In the genomic region with DNA sequence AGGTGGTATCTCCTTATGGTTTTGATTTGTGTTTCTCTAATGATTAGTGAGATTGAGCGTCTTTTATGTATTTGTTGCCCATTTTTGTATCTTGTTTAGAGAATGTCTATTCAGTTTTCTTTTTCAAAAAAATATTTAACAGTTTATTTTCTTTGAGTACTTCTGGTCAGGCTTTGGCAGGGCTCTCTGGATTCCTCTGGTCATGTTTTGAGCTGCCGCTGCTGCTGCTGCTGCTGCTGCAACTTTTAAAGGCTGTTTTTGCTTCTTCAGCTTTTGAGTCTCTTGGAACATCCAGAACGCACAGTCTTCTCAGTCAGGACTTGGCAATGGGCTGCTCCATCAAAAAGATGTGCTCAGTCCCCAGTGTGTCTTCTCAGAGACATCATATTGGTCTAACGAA, we compare ENCODE assay signal across 21 cellular contexts. TPM values are rescaled to one million over a fixed set of nuclear protein-coding genes. Genes with fewer than 3 reads are reported as not detected.
DNase-seq lines count a peak whose midpoint lies in the region; ATAC-seq and TF ChIP-seq lines count a peak whose summit lies in the region.
"Had no signal": no experiment of that assay in that cellular context is flagged by ENCODE, and none has a peak within 500 bp of the region (broad histone marks: within the 10 kb centered on the region; RNA-seq: fewer than 3 reads in every experiment).

No MANE protein-coding gene starts in this region.

- no peak overlapping the region for H2BK20ac ChIP-seq in IMR-90 (ENCODE audit: low read depth, low read length)

- no peaks in the 10 kb centered on the region for H3K9me3 ChIP-seq in IMR-90 (ENCODE audit: control insufficient read depth, insufficient read depth, low read length)
- no peaks in the 10 kb centered on the region for H3K9me3 ChIP-seq in left lung
- H3K9me3 ChIP-seq: Caco-2 had no signal

- dilution Hi-C loops in IMR-90 (cut with HindIII; ENCODE audit: low sequenced_read_pairs, unreplicated experiment), result no loop called here

- H3K36me3 Mint-ChIP-seq in activated naive CD8-positive, alpha-beta T cell treated with anti-CD3 and anti-CD28 coated beads for 36 hours, result no peaks in the 10 kb centered on the region

- peaks cover 8% of the 10 kb centered on the region; the same call in 1 of the 2 replicates for H3K4me1 ChIP-seq in IMR-90 (ENCODE audit: control insufficient read depth, insufficient read depth, low read length)
- peaks cover 0 to 9% of the 10 kb centered on the region in 2 donors for H3K4me1 ChIP-seq in left lung
- H3K4me1 ChIP-seq: Caco-2 had no signal

- ATAC-seq in IMR-90 (ENCODE audit: low read depth) (peak; percentile 53), left lung (peak; percentile 24)
- ATAC-seq: GM23338 had no signal

- DNase-seq in IMR-90 (peak; percentile 5), choroid plexus epithelial cell (ENCODE audit: low read depth) (peak; percentile 40), left lung (no peak), NCI-H128 (lab: John Stamatoyannopoulos, UW; ENCODE audit: unreplicated experiment) (no peak), DMS 273 treated with DMSO at 0.1 percent for 48 hours (lab: John Stamatoyannopoulos, UW) (no peak), MV-4-11 (lab: John Stamatoyannopoulos, UW) (no peak)
- DNase-seq in activated naive CD8-positive, alpha-beta T cell treated with anti-CD3 and anti-CD28 coated beads for 36 hours, result no peak
- DNase-seq: AML-193; Caco-2; CD4-positive, alpha-beta T cell; DMS153; DMS79; GDM1; HCEC 1CT had no signal

- peak overlapping the region; percentile 20; the same call in 1 of the 2 replicates for H3K18ac ChIP-seq in IMR-90 (ENCODE audit: low read depth, low read length)

- no peaks in the 10 kb centered on the region for H4K20me1 ChIP-seq in IMR-90 (ENCODE audit: insufficient read depth, low read length)

- H2BK120ac ChIP-seq in IMR-90 (ENCODE audit: low read depth, low read length), result no peak overlapping the region

- H3K4ac ChIP-seq in IMR-90 (ENCODE audit: low read depth, low read length), result no peak overlapping the region

- H4K91ac ChIP-seq in IMR-90 (ENCODE audit: insufficient read depth, low read depth, low read length), result no peak overlapping the region

- TF ChIP-seq POLR2A in IMR-90 (IDR thresholded peaks at IDR 0.05; ENCODE audit: low read depth, low read length), result no peak

- 14% methylated on average over 2 of the region's 4 CpGs; no CpG with 5 or more reads in 1 of the 2 experiments for WGBS in IMR-90 (ENCODE audit: extremely low coverage in 2 of 2, insufficient read length in 1 of 2), 2 experiments

- TF ChIP-seq RAD21 in IMR-90 (IDR thresholded peaks at IDR 0.05; ENCODE audit: low read length), result no peak

- H3K9me1 ChIP-seq in IMR-90 (ENCODE audit: insufficient read depth, low read length), result no peaks in the 10 kb centered on the region

- H3K27ac ChIP-seq in IMR-90 (ENCODE audit: insufficient read depth, low read length) (no peak overlapping the region; the same call in 1 of the 2 replicates), left lung (no peak overlapping the region)
- H3K27ac ChIP-seq: C4-2B, HL-60 had no signal

- intact Hi-C loops in IMR-90 (cut with micrococcal nuclease) (no loop called here), left lung (cut with DNase I) (no loop called here)

- H3K4me1 Mint-ChIP-seq in activated naive CD8-positive, alpha-beta T cell treated with anti-CD3 and anti-CD28 coated beads for 36 hours, result no peaks in the 10 kb centered on the region
- H3K4me1 Mint-ChIP-seq: GM23338 had no signal

- no peak overlapping the region for H2BK15ac ChIP-seq in IMR-90 (ENCODE audit: low read depth, low read length)

- no peak overlapping the region for H3K27ac Mint-ChIP-seq in activated naive CD8-positive, alpha-beta T cell treated with anti-CD3 and anti-CD28 coated beads for 36 hours
- H3K27ac Mint-ChIP-seq: CD4-positive, alpha-beta T cell; GM23338 had no signal

- TF ChIP-seq CTCF in IMR-90 (conservative IDR thresholded peaks at IDR 0.05; ENCODE audit: low read depth, low read length), result no peak
- TF ChIP-seq CTCF in choroid plexus epithelial cell (conservative IDR thresholded peaks at IDR 0.05; ENCODE audit: low read depth, low read length), result no peak
- TF ChIP-seq CTCF in left lung (IDR thresholded peaks at IDR 0.05), result no peak

- no peak overlapping the region for H3K4me3 Mint-ChIP-seq in activated naive CD8-positive, alpha-beta T cell treated with anti-CD3 and anti-CD28 coated beads for 36 hours
- H3K4me3 Mint-ChIP-seq: CD4-positive, alpha-beta T cell; GM23338 had no signal

- no peak overlapping the region for H2AFZ ChIP-seq in IMR-90 (replicated peaks; ENCODE audit: low read length, poor library complexity)
- H2AFZ ChIP-seq: GM23338 had no signal

- no peak overlapping the region; the same call in 1 of the 2 replicates for H4K5ac ChIP-seq in IMR-90 (ENCODE audit: low read depth, low read length)

- H3K56ac ChIP-seq in IMR-90 (ENCODE audit: extremely low read depth, insufficient read depth, low read length), result no peak overlapping the region

- no TSS peak for BruUV-seq in IMR-90 (replicated peaks; lab: Mats Ljungman, UMichigan)

- H2BK5ac ChIP-seq in IMR-90 (ENCODE audit: low read depth, low read length, poor library complexity, severe bottlenecking), result no peak overlapping the region

- no peak overlapping the region for H3K9ac ChIP-seq in IMR-90 (ENCODE audit: low read depth, low read length)

- in situ Hi-C loops in IMR-90 (cut with MboI; ENCODE audit: low sequenced_read_pairs), result loop anchor here (10.0 kb wide), 1 partner anchor 58 kb away; no protein-coding TSS in a partner anchor

- H3K14ac ChIP-seq in IMR-90 (replicated peaks; ENCODE audit: low read depth, low read length), result no peak overlapping the region

- H3K4me3 ChIP-seq in IMR-90 (ENCODE audit: insufficient read depth, low read depth, low read length), result no peak overlapping the region
- H3K4me3 ChIP-seq in choroid plexus epithelial cell (ENCODE audit: low read depth, low read length), result no peak overlapping the region
- H3K4me3 ChIP-seq in left lung, result no peak overlapping the region
- H3K4me3 ChIP-seq: GM23338 had no signal

- H3K27me3 Mint-ChIP-seq in activated naive CD8-positive, alpha-beta T cell treated with anti-CD3 and anti-CD28 coated beads for 36 hours, result peaks cover 17% of the 10 kb centered on the region

- no peak overlapping the region for H3K4me2 ChIP-seq in IMR-90 (ENCODE audit: low read depth, low read length)
- H3K4me2 ChIP-seq: GM23338 had no signal

- no peaks in the 10 kb centered on the region for H3K79me1 ChIP-seq in IMR-90 (ENCODE audit: low read depth in 1 of 2, low read length in 2 of 2)

- H3K23ac ChIP-seq in IMR-90 (ENCODE audit: low read depth, low read length), result no peak overlapping the region

- H2AK9ac ChIP-seq in IMR-90 (replicated peaks; ENCODE audit: low read depth, low read length, poor library complexity), result no peak overlapping the region

- no peaks in the 10 kb centered on the region for H3K9me3 Mint-ChIP-seq in activated naive CD8-positive, alpha-beta T cell treated with anti-CD3 and anti-CD28 coated beads for 36 hours
- H3K9me3 Mint-ChIP-seq: GM23338 had no signal

- H3K27me3 ChIP-seq in IMR-90 (ENCODE audit: control insufficient read depth, insufficient read depth, low read length), result peaks cover 17% of the 10 kb centered on the region
- H3K27me3 ChIP-seq in left lung, result no peaks in the 10 kb centered on the region

- H2AK5ac ChIP-seq in IMR-90 (ENCODE audit: low read depth, low read length), result no peak overlapping the region

- no peak overlapping the region for H4K8ac ChIP-seq in IMR-90 (ENCODE audit: low read depth in 2 of 2, low read length in 2 of 2)

- CTCF ChIA-PET in IMR-90 (lab: Yijun Ruan, JAX), result no interaction called here

- H3K36me3 ChIP-seq in IMR-90 (ENCODE audit: control insufficient read depth, insufficient read depth, low read length) (no peaks in the 10 kb centered on the region), left lung (no peaks in the 10 kb centered on the region)

- POLR2A ChIA-PET in IMR-90 (lab: Charles Lee; ENCODE audit: unreplicated experiment), result interaction anchor here (0.7 kb wide), 1 partner anchor 527 kb away, joined by 7 read pairs; no protein-coding TSS in a partner anchor

TF ChIP-seq in IMR-90, 13 proteins besides CTCF, POLR2A, EP300 and RAD21 (continues in another document):
- TF ChIP-seq FOS (IDR thresholded peaks at IDR 0.05; ENCODE audit: low read depth, low read length) (no peak), MAZ (IDR thresholded peaks at IDR 0.05; ENCODE audit: borderline replicate concordance, low read depth, low read length) (no peak), BHLHE40 (IDR thresholded peaks at IDR 0.05; ENCODE audit: low read depth, low read length) (no peak), CEBPB (IDR thresholded peaks at IDR 0.05; ENCODE audit: low read depth, low read length) (no peak), RFX5 (IDR thresholded peaks at IDR 0.05; ENCODE audit: low read depth, low read length) (no peak), CHD1 (IDR thresholded peaks at IDR 0.05; ENCODE audit: low read depth, low read length) (no peak), RCOR1 (IDR thresholded peaks at IDR 0.05; ENCODE audit: insufficient replicate concordance, low read length) (no peak), NFE2L2 (IDR thresholded peaks at IDR 0.05; ENCODE audit: low read depth, low read length) (no peak), MXI1 (IDR thresholded peaks at IDR 0.05; ENCODE audit: borderline replicate concordance, low read depth, low read length) (no peak)
- TF ChIP-seq, protein P1, sequence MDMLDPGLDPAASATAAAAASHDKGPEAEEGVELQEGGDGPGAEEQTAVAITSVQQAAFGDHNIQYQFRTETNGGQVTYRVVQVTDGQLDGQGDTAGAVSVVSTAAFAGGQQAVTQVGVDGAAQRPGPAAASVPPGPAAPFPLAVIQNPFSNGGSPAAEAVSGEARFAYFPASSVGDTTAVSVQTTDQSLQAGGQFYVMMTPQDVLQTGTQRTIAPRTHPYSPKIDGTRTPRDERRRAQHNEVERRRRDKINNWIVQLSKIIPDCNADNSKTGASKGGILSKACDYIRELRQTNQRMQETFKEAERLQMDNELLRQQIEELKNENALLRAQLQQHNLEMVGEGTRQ (IDR thresholded peaks at IDR 0.05; ENCODE audit: low read depth, low read length), result no peak
- TF ChIP-seq, protein P2, sequence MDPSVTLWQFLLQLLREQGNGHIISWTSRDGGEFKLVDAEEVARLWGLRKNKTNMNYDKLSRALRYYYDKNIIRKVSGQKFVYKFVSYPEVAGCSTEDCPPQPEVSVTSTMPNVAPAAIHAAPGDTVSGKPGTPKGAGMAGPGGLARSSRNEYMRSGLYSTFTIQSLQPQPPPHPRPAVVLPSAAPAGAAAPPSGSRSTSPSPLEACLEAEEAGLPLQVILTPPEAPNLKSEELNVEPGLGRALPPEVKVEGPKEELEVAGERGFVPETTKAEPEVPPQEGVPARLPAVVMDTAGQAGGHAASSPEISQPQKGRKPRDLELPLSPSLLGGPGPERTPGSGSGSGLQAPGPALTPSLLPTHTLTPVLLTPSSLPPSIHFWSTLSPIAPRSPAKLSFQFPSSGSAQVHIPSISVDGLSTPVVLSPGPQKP (IDR thresholded peaks at IDR 0.05; ENCODE audit: borderline replicate concordance, low read depth, low read length), result no peak

RNA-seq across cellular contexts. Expression of a gene that starts 40.1 kb away (rescaled TPM):
- not detected in 2 replicates for total RNA-seq in IMR-90 (2012; rRNA removed)
- polyA plus RNA-seq in IMR-90 (2012; rRNA removed), result not detected in 2 replicates
- not detected in 2 replicates for polyA plus RNA-seq in IMR-90 (2012; cell fraction: cytosol; rRNA removed)
- polyA plus RNA-seq in IMR-90 (2012; cell fraction: nucleus; rRNA removed; ENCODE audit: low replicate concordance), result not detected in 2 replicates
- not detected for total RNA-seq in left lung
- not detected for total RNA-seq in activated naive CD8-positive, alpha-beta T cell treated with anti-CD3 and anti-CD28 coated beads for 36 hours
- total RNA-seq: A172; Caco-2; CD4-positive, alpha-beta T cell; Daoy; GM23338; HT1080 had no signal
- polyA plus RNA-seq: BJ, GM23338 had no signal

Comparison
In these comparisons a context has a peak if more than half of its experiments do, and no peak if none do; other contexts are left out.
1. DNase-seq: peak in IMR-90 (single experiment) and choroid plexus epithelial cell (single experiment); none in left lung (0 of 2), NCI-H128 (single experiment), DMS 273 treated with DMSO at 0.1 percent for 48 hours (single experiment), activated naive CD8-positive, alpha-beta T cell treated with anti-CD3 and anti-CD28 coated beads for 36 hours (single experiment) and MV-4-11 (single experiment).